In the genomic region with DNA sequence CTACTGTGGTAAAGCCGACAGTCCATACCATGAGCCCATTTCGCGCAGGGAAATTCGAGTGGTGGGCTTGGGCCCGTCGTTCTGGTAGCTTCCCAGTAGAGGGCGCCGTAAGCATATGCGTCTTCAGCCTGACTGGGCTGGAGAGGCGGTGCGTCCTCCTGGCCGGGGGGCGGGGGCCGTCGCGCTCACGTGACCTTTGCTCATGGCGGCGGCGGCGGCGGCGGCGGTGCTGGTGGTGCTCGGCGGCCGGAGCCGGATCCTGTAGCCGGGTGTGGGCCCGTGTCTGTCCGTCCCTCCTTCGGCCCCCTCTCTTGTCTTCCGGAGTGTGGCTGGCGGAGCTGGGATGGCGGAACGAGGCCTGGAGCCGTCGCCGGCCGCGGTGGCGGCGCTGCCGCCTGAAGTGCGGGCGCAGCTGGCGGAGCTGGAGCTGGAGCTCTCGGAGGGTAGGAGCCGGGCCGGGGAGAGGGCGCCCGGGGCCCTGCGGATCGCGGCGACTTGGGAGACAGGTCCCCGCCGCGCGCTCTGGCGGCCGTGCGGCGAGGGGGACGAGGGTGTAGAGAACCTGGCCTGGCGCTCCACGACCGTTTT, we compare ENCODE assay signal across 8 cellular contexts. TPM values are rescaled to one million over a fixed set of nuclear protein-coding genes. Genes with fewer than 3 reads are reported as not detected.
DNase-seq lines count a peak whose midpoint lies in the region; ATAC-seq, FAIRE-seq and TF ChIP-seq lines count a peak whose summit lies in the region.

A gene with protein sequence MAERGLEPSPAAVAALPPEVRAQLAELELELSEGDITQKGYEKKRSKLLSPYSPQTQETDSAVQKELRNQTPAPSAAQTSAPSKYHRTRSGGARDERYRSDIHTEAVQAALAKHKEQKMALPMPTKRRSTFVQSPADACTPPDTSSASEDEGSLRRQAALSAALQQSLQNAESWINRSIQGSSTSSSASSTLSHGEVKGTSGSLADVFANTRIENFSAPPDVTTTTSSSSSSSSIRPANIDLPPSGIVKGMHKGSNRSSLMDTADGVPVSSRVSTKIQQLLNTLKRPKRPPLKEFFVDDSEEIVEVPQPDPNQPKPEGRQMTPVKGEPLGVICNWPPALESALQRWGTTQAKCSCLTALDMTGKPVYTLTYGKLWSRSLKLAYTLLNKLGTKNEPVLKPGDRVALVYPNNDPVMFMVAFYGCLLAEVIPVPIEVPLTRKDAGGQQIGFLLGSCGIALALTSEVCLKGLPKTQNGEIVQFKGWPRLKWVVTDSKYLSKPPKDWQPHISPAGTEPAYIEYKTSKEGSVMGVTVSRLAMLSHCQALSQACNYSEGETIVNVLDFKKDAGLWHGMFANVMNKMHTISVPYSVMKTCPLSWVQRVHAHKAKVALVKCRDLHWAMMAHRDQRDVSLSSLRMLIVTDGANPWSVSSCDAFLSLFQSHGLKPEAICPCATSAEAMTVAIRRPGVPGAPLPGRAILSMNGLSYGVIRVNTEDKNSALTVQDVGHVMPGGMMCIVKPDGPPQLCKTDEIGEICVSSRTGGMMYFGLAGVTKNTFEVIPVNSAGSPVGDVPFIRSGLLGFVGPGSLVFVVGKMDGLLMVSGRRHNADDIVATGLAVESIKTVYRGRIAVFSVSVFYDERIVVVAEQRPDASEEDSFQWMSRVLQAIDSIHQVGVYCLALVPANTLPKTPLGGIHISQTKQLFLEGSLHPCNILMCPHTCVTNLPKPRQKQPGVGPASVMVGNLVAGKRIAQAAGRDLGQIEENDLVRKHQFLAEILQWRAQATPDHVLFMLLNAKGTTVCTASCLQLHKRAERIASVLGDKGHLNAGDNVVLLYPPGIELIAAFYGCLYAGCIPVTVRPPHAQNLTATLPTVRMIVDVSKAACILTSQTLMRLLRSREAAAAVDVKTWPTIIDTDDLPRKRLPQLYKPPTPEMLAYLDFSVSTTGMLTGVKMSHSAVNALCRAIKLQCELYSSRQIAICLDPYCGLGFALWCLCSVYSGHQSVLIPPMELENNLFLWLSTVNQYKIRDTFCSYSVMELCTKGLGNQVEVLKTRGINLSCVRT (N-terminal part only) (plus strand): TSS at position 188 of the 588 bp plus-strand sequence. CDS start 156 bp downstream, at position 344.

- FAIRE-seq in bronchial epithelial cell (lab: Jason Lieb, UNC), result no peak

- peak within 1 kb of the TSS; percentile 57 for H3K27ac ChIP-seq in AG04450 (ENCODE audit: low read depth, low read length)
- peak within 1 kb of the TSS; percentile 76 for H3K27ac ChIP-seq in smooth muscle cell (ENCODE audit: low read depth)

- H3K9ac ChIP-seq in smooth muscle cell (ENCODE audit: low read depth), result peak within 1 kb of the TSS; percentile 88

- CTCF ChIA-PET in AG04450 (lab: Charles Lee) (interaction anchor here (0.6 to 3.2 kb wide), 38 partner anchors 8 to 322 kb away, joined by 3 to 29 read pairs (median 4); no protein-coding TSS in a partner anchor), WTC11 (lab: Charles Lee) (interaction anchor here (0.6 to 2.7 kb wide), 33 partner anchors 9 to 498 kb away, joined by 3 to 41 read pairs (median 4); a partner anchor contains a TSS)

- H3K79me2 ChIP-seq in smooth muscle cell (ENCODE audit: low read depth), result peaks cover 48% of the 10 kb centered on the region

- peaks cover 20% of the 10 kb centered on the region for H3K4me1 ChIP-seq in smooth muscle cell (ENCODE audit: low read depth)

- H3K4me3 ChIP-seq in AG04450 (ENCODE audit: low read depth, low read length) (peak within 1 kb of the TSS; percentile 90), bronchial epithelial cell (ENCODE audit: low read depth, low read length) (peak within 1 kb of the TSS; percentile 69), smooth muscle cell (peak within 1 kb of the TSS; percentile 70)

- H4K20me1 ChIP-seq in smooth muscle cell (ENCODE audit: low read depth), result peaks cover 34% of the 10 kb centered on the region

- peak within 1 kb of the TSS; percentile 53; the same call in 1 of the 2 replicates for H3K27ac Mint-ChIP-seq in WTC11

- H3F3A ChIP-seq in smooth muscle cell (ENCODE audit: low read depth), result no peaks in the 10 kb centered on the region

- peak within 1 kb of the TSS; percentile 99 for H3K4me2 ChIP-seq in smooth muscle cell

- H3K27me3 ChIP-seq in AG04450 (ENCODE audit: control insufficient read depth, insufficient read depth, low read length), result no peaks in the 10 kb centered on the region
- no peaks in the 10 kb centered on the region for H3K27me3 ChIP-seq in bronchial epithelial cell (ENCODE audit: control insufficient read depth, insufficient read depth, low read length)
- no peaks in the 10 kb centered on the region for H3K27me3 ChIP-seq in smooth muscle cell (ENCODE audit: low read depth)

- H3K9me3 ChIP-seq in AG04450 (ENCODE audit: control insufficient read depth, insufficient read depth, low read length) (no peaks in the 10 kb centered on the region; the same call in 1 of the 2 replicates), smooth muscle cell (replicated peaks; ENCODE audit: low read depth) (no peaks in the 10 kb centered on the region)

- H3K4me3 Mint-ChIP-seq in WTC11, result peak within 1 kb of the TSS; percentile 88

- peaks cover 6% of the 10 kb centered on the region; the same call in 1 of the 2 replicates for H3K36me3 Mint-ChIP-seq in WTC11

- TF ChIP-seq CTCF in AG04450 (IDR thresholded peaks at IDR 0.05; ENCODE audit: low read depth, low read length) (peak; percentile 91), WTC11 (IDR thresholded peaks at IDR 0.05) (peak; percentile 84), bronchial epithelial cell (IDR thresholded peaks at IDR 0.05; ENCODE audit: insufficient read depth, low read length, severe bottlenecking) (peak; percentile 94), smooth muscle cell (IDR thresholded peaks at IDR 0.05; ENCODE audit: borderline replicate concordance, insufficient read depth, poor library complexity, severe bottlenecking) (peak; percentile 84)

- H3K4me1 Mint-ChIP-seq in WTC11, result peaks cover 31% of the 10 kb centered on the region

- DNase-seq in AG04450 (ENCODE audit: low read depth, low spot score) (peak; percentile 60), NCI-H2227 (lab: John Stamatoyannopoulos, UW; ENCODE audit: unreplicated experiment) (peak; percentile 92), WTC11 (ENCODE audit: low spot score) (peak; percentile 98), bronchial epithelial cell (ENCODE audit: low read depth) (peak; percentile 64), iPS-NIHi7 (ENCODE audit: extremely low spot score) (peak; percentile 93), smooth muscle cell (lab: John Stamatoyannopoulos, UW; ENCODE audit: unreplicated experiment) (peak; percentile 87)

- WGBS in smooth muscle cell (ENCODE audit: low lambda C conversion rate), result under 1% methylated on average over 60 of the region's 68 CpGs

- peak within 1 kb of the TSS; percentile 85 for H2AFZ ChIP-seq in smooth muscle cell (ENCODE audit: low read depth)

- no peaks in the 10 kb centered on the region for H3K36me3 ChIP-seq in bronchial epithelial cell (ENCODE audit: control insufficient read depth, insufficient read depth, low read length)
- H3K36me3 ChIP-seq in smooth muscle cell (ENCODE audit: low read depth), result no peaks in the 10 kb centered on the region

- peaks cover 7% of the 10 kb centered on the region for H3K9me3 Mint-ChIP-seq in WTC11

- POLR2A ChIA-PET in AG04450 (lab: Yijun Ruan, JAX), result interaction anchor here (0.6 to 1.2 kb wide), 3 partner anchors 28 to 256 kb away, joined by 3 to 8 read pairs (median 4); no protein-coding TSS in a partner anchor
- POLR2A ChIA-PET in WTC11 (lab: Charles Lee), result interaction anchor here (1.1 kb wide), 2 partner anchors 133 to 139 kb away, joined by 3 read pairs; no protein-coding TSS in a partner anchor

- peak; percentile 64 for ATAC-seq in GM18873 (IDR thresholded peaks at IDR 0.05; ENCODE audit: low FRiP score, unreplicated experiment)
- ATAC-seq in HG03139 (IDR thresholded peaks at IDR 0.05; ENCODE audit: unreplicated experiment), result peak; percentile 59
- peak; percentile 91 for ATAC-seq in WTC11

- no peaks in the 10 kb centered on the region for H3K27me3 Mint-ChIP-seq in WTC11 (ENCODE audit: low read depth)

TF ChIP-seq in WTC11, 78 proteins besides CTCF, POLR2A, EP300 and RAD21 (continues in another document):
- no peak; the same call in 1 of the 2 replicates for TF ChIP-seq TP53 (CRISPR knock-in tag; IDR thresholded peaks at IDR 0.05)
- TF ChIP-seq MXD4 (CRISPR knock-in tag; IDR thresholded peaks at IDR 0.05; ENCODE audit: borderline replicate concordance), result no peak
- TF ChIP-seq RELA (CRISPR knock-in tag; IDR thresholded peaks at IDR 0.05; ENCODE audit: borderline replicate concordance), result 0 out of 2 replicates have a peak, but pooled peaks have one; percentile 74
- TF ChIP-seq, protein P1, sequence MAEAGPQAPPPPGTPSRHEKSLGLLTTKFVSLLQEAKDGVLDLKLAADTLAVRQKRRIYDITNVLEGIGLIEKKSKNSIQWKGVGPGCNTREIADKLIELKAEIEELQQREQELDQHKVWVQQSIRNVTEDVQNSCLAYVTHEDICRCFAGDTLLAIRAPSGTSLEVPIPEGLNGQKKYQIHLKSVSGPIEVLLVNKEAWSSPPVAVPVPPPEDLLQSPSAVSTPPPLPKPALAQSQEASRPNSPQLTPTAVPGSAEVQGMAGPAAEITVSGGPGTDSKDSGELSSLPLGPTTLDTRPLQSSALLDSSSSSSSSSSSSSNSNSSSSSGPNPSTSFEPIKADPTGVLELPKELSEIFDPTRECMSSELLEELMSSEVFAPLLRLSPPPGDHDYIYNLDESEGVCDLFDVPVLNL (CRISPR knock-in tag; IDR thresholded peaks at IDR 0.05; ENCODE audit: borderline replicate concordance, low read depth), result 0 out of 2 replicates have a peak, but pooled peaks have one; percentile 50
- no peak for TF ChIP-seq JUN (CRISPR knock-in tag; IDR thresholded peaks at IDR 0.05)
- no peak for TF ChIP-seq NFYB (CRISPR knock-in tag; conservative IDR thresholded peaks at IDR 0.05; ENCODE audit: low read depth)
- TF ChIP-seq, protein P2, sequence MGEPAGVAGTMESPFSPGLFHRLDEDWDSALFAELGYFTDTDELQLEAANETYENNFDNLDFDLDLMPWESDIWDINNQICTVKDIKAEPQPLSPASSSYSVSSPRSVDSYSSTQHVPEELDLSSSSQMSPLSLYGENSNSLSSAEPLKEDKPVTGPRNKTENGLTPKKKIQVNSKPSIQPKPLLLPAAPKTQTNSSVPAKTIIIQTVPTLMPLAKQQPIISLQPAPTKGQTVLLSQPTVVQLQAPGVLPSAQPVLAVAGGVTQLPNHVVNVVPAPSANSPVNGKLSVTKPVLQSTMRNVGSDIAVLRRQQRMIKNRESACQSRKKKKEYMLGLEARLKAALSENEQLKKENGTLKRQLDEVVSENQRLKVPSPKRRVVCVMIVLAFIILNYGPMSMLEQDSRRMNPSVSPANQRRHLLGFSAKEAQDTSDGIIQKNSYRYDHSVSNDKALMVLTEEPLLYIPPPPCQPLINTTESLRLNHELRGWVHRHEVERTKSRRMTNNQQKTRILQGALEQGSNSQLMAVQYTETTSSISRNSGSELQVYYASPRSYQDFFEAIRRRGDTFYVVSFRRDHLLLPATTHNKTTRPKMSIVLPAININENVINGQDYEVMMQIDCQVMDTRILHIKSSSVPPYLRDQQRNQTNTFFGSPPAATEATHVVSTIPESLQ (CRISPR knock-in tag; IDR thresholded peaks at IDR 0.05), result no peak

RNA-seq across cellular contexts. Expression of the gene that starts here (rescaled TPM):
- polyA plus RNA-seq in AG04450 (2011; rRNA removed) (18.9 and 22.0 TPM in 2 replicates), smooth muscle cell (5.8 and 14.4 TPM in 2 replicates)
- 44.8 and 52.5 TPM in 2 replicates for polyA minus RNA-seq in AG04450 (2011; rRNA and poly(A)+ RNA removed)
- total RNA-seq in WTC11 (2021) (20.6 to 26.1 TPM (median 22.0 TPM) in 3 replicates), bronchial epithelial cell (21.1 and 25.5 TPM in 2 replicates), smooth muscle cell (35.2 and 36.6 TPM in 2 replicates)

Comparison
In these comparisons a context has a peak if more than half of its experiments do, and no peak if none do; other contexts are left out.
1. Peak in every context shown above with its lines: DNase-seq, ATAC-seq, H3K4me3 ChIP-seq and H3K27ac ChIP-seq.